In the genomic region with DNA sequence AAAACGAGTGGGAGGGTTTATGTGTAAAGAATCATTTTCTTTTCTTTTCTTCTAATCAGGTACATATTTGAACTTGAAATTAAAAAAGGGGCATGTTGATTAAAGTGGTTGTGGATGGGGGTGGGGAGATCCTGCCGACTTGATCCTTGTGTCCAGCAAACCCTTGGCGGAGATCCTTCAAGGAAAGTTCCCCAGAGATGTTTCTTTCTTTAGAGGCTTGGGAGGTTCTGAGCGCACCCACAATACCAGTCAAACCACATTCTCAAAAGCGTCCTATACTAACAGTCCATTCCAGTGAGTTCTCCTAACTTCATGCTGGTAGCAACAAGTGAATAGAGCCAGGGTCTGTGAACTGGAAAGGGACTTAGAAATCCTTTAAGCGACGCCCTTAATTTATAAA, we compare ENCODE assay signal across 14 cellular contexts. TPM values are rescaled to one million over a fixed set of nuclear protein-coding genes. Genes with fewer than 3 reads are reported as not detected.
"Had no signal": no experiment of that assay in that cellular context is flagged by ENCODE, and none has a peak within 500 bp of the region (broad histone marks: within the 10 kb centered on the region; RNA-seq: fewer than 3 reads in every experiment).

No MANE protein-coding gene starts in this region.

- H3K27ac ChIP-seq: coronary artery, gastroesophageal sphincter, suprapubic skin had no signal

- H3K9me3 Mint-ChIP-seq: activated CD4-positive, alpha-beta T cell treated with anti-CD3 and anti-CD28 coated beads, Interleukin-2, amount 10 ng/mL, durations not matched to agents 24 days and 14 days; activated T-helper 2 cell treated with anti-CD3 and anti-CD28 coated beads, Interferon-gamma antibody, Interleukin-2, Interleukin-4, amounts not matched to agents 10 μg/mL and 5 μg/mL and 100 μg/mL, durations not matched to agents 14 hours and 24 hours and 36 hours; natural killer cell treated with Interleukin-12 subunit alpha and Interleukin-12 subunit beta and Interleukin-15 and Interleukin-18, amount 100 ng/mL, for 72 hours; WTC11 had no signal

- H3K36me3 ChIP-seq: gastroesophageal sphincter, suprapubic skin had no signal

- ATAC-seq: gastroesophageal sphincter; natural killer cell treated with Interleukin-12 subunit alpha and Interleukin-12 subunit beta and Interleukin-15 and Interleukin-18, amount 100 ng/mL, for 72 hours had no signal

- DNase-seq: activated CD4-positive, alpha-beta T cell treated with anti-CD3 and anti-CD28 coated beads, Interleukin-2, amount 10 ng/mL, durations not matched to agents 24 days and 14 days; activated CD8-positive, alpha-beta memory T cell treated with anti-CD3 and anti-CD28 coated beads for 24 hours; activated naive CD4-positive, alpha-beta T cell treated with anti-CD3 and anti-CD28 coated beads, Interleukin-2, amount 10 ng/mL, durations not matched to agents 7 days and 5 days; central memory CD4-positive, alpha-beta T cell; effector CD4-positive, alpha-beta T cell; stimulated activated CD4-positive, alpha-beta T cell treated with anti-CD3 and anti-CD28 coated beads, Interleukin-2, amount 100 ng/mL, for 48 hours; stimulated activated naive CD4-positive, alpha-beta T cell treated with Interleukin-2 at 50 U/mL for 16 hours had no signal

- H3K4me3 ChIP-seq: coronary artery, gastroesophageal sphincter, suprapubic skin had no signal

- H3K36me3 Mint-ChIP-seq: activated naive CD4-positive, alpha-beta T cell treated with anti-CD3 and anti-CD28 coated beads, Interleukin-2, amount 10 ng/mL, durations not matched to agents 7 days and 5 days; natural killer cell treated with Interleukin-12 subunit alpha and Interleukin-12 subunit beta and Interleukin-15 and Interleukin-18, amount 100 ng/mL, for 72 hours; WTC11 had no signal

- H3K27me3 ChIP-seq: gastroesophageal sphincter had no signal

- H3K4me1 Mint-ChIP-seq: activated CD4-positive, alpha-beta T cell treated with anti-CD3 and anti-CD28 coated beads, Interleukin-2, amount 10 ng/mL, durations not matched to agents 24 days and 14 days; activated naive CD4-positive, alpha-beta T cell treated with anti-CD3 and anti-CD28 coated beads, Interleukin-2, amount 10 ng/mL, durations not matched to agents 7 days and 5 days had no signal

- H3K4me3 Mint-ChIP-seq: activated CD4-positive, alpha-beta T cell treated with anti-CD3 and anti-CD28 coated beads, Interleukin-2, amount 10 ng/mL, durations not matched to agents 24 days and 14 days; activated naive CD4-positive, alpha-beta T cell treated with anti-CD3 and anti-CD28 coated beads, Interleukin-2, amount 10 ng/mL, durations not matched to agents 7 days and 5 days; natural killer cell treated with Interleukin-12 subunit alpha and Interleukin-12 subunit beta and Interleukin-15 and Interleukin-18, amount 100 ng/mL, for 72 hours; WTC11 had no signal

- H3K9me3 ChIP-seq: gastroesophageal sphincter, suprapubic skin had no signal

- H3K27me3 Mint-ChIP-seq: activated CD4-positive, alpha-beta T cell treated with anti-CD3 and anti-CD28 coated beads, Interleukin-2, amount 10 ng/mL, durations not matched to agents 24 days and 14 days; activated naive CD4-positive, alpha-beta T cell treated with anti-CD3 and anti-CD28 coated beads, Interleukin-2, amount 10 ng/mL, durations not matched to agents 7 days and 5 days had no signal

- H3K27ac Mint-ChIP-seq: activated CD4-positive, alpha-beta T cell treated with anti-CD3 and anti-CD28 coated beads, Interleukin-2, amount 10 ng/mL, durations not matched to agents 24 days and 14 days; activated naive CD4-positive, alpha-beta T cell treated with anti-CD3 and anti-CD28 coated beads, Interleukin-2, amount 10 ng/mL, durations not matched to agents 7 days and 5 days; activated T-helper 2 cell treated with anti-CD3 and anti-CD28 coated beads, Interferon-gamma antibody, Interleukin-2, Interleukin-4, amounts not matched to agents 10 μg/mL and 5 μg/mL and 100 μg/mL, durations not matched to agents 14 hours and 24 hours and 36 hours; natural killer cell treated with Interleukin-12 subunit alpha and Interleukin-12 subunit beta and Interleukin-15 and Interleukin-18, amount 100 ng/mL, for 72 hours; WTC11 had no signal

- H3K4me1 ChIP-seq: suprapubic skin had no signal

RNA-seq across cellular contexts. Expression of a gene that starts 49.2 kb away (rescaled TPM):
- total RNA-seq: activated CD4-positive, alpha-beta T cell treated with anti-CD3 and anti-CD28 coated beads, Interleukin-2, amount 10 ng/mL, durations not matched to agents 24 days and 14 days; activated T-helper 2 cell treated with anti-CD3 and anti-CD28 coated beads, Interferon-gamma antibody, Interleukin-2, Interleukin-4, amounts not matched to agents 10 μg/mL and 5 μg/mL and 100 μg/mL, durations not matched to agents 14 hours and 24 hours and 36 hours; natural killer cell treated with Interleukin-12 subunit alpha and Interleukin-12 subunit beta and Interleukin-15 and Interleukin-18, amount 100 ng/mL, for 72 hours; T-helper 1 cell treated with Interleukin-12 subunit alpha and Interleukin-12 subunit beta and Interleukin-4 antibody, amounts not matched to agents 30 ng/mL and 1 ng/mL, for 36 hours had no signal
